In the genomic region with DNA sequence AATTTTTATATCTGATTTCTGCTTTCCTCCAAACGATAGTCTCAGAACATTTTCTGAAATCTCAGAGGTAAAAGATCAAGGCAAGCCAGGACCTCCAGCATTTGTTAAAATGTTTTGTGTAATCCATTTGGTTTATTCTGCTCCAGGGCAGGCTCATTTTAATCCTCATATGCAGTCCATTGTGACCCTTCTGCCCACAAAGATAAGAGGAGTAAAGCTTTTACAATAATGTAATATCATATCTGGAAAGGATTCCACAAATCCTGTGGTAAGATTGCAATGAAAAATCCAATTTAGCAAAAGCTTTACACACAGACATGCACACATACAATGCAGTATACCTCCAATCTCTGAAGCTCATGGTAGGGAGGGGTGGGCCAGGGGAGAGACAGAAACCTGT, we compare ENCODE assay signal across 28 cellular contexts. TPM values are rescaled to one million over a fixed set of nuclear protein-coding genes. Genes with fewer than 3 reads are reported as not detected.
"Had no signal": no experiment of that assay in that cellular context is flagged by ENCODE, and none has a peak within 500 bp of the region (broad histone marks: within the 10 kb centered on the region; RNA-seq: fewer than 3 reads in every experiment).

No MANE protein-coding gene starts in this region.

- H3K9ac ChIP-seq: SK-N-SH had no signal

- H3K36me3 ChIP-seq: Peyer's patch, SJSA1 had no signal

- H3K9me3 ChIP-seq: Peyer's patch, SJSA1, SK-N-SH had no signal

- DNase-seq: Karpas-422, MM.1S, MV-4-11, NCI-H1092, NCI-H1105, NCI-H1417 treated with DMSO at 0.1 percent for 48 hours, NCI-H1436 treated with DMSO at 0.1 percent for 48 hours, NCI-H1694 treated with DMSO at 0.1 percent for 48 hours, NCI-H187 treated with DMSO at 0.1 percent for 48 hours, NCI-H2029, NCI-H2081, NCI-H2227 treated with DMSO at 0.1 percent for 48 hours, NCI-H446 treated with DMSO at 0.1 percent for 48 hours, NCI-H510A, NCI-H524, NCI-H526, NCI-H69, NCI-H748 treated with DMSO at 0.1 percent for 48 hours, NCI-H82, Peyer's patch, Right ventricle myocardium superior, RPMI8226, SHP77 treated with DMSO at 0.1 percent for 48 hours, SK-N-SH, SW 1271 had no signal

- H3K27ac ChIP-seq: Peyer's patch, SJSA1 had no signal

- H3K4me3 ChIP-seq: Peyer's patch, SJSA1 had no signal

- H3K4me2 ChIP-seq: SK-N-SH had no signal

- H3K27me3 ChIP-seq: Peyer's patch, SJSA1 had no signal

- H3K4me1 ChIP-seq: Peyer's patch, SJSA1 had no signal

- H3K9me2 ChIP-seq: SK-N-SH had no signal

RNA-seq across cellular contexts. Expression of gene KCNH5, which starts 55.3 kb away (rescaled TPM):
- total RNA-seq: MCF 10A, OCI-LY7, Peyer's patch, Right ventricle myocardium superior, SJSA1 had no signal
- polyA plus RNA-seq: SK-N-SH had no signal
